Comparison of ENCODE assay signal across 12 cellular contexts in the genomic region with DNA sequence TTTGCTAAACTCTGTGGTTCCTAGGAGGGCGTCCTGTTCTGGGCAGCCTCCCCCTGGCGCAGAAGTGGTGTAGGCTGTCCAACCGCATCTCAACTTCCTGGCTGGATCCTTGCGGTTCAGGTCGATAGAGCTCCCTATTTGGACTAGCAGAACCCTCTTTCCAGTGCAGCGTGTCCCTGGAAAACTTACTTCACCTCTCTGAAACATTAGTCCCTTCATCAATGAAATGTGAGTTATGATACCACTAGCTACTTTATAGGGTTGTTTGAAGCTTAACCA. TPM values are rescaled to one million over a fixed set of nuclear protein-coding genes. Genes with fewer than 3 reads are reported as not detected.
DNase-seq lines count a peak whose midpoint lies in the region; ATAC-seq, FAIRE-seq and TF ChIP-seq lines count a peak whose summit lies in the region.
"Had no signal": no experiment of that assay in that cellular context is flagged by ENCODE, and none has a peak within 500 bp of the region (broad histone marks: within the 10 kb centered on the region; RNA-seq: fewer than 3 reads in every experiment).

No MANE protein-coding gene starts in this region.

- no peak overlapping the region for H2BK120ac ChIP-seq in H1 (replicated peaks; ENCODE audit: low read depth, low read length)

- no peak overlapping the region for H2BK20ac ChIP-seq in H1 (ENCODE audit: low read length)

- peaks cover 11 to 21% of the 10 kb centered on the region in 2 donors for H3K4me1 Mint-ChIP-seq in natural killer cell

- H2AFZ ChIP-seq in H1 (ENCODE audit: low read length) = peak overlapping the region; percentile 85

- no peak for TF ChIP-seq EP300 in H1 (IDR thresholded peaks at IDR 0.05; ENCODE audit: borderline replicate concordance in 1 of 2, low read depth in 2 of 2, low read length in 2 of 2)

- no peak overlapping the region for H3K23ac ChIP-seq in H1 (ENCODE audit: insufficient read length)

- H3K14ac ChIP-seq in H1 (ENCODE audit: insufficient read length) = no peak overlapping the region

- H2BK12ac ChIP-seq in H1 (ENCODE audit: low read depth, low read length) = 0 out of 2 replicates have a peak overlapping the region, but pooled peaks have one; percentile 7

- POLR2A ChIA-PET in AG04449 (lab: Yijun Ruan, JAX) = interaction anchor here (0.6 kb wide), 1 partner anchor 483 kb away, joined by 3 read pairs; no protein-coding TSS in a partner anchor
- POLR2A ChIA-PET in H1 (lab: Charles Lee; ENCODE audit: partially characterized antibody) = interaction anchor here (0.6 to 0.9 kb wide), 2 partner anchors 10 to 144 kb away, joined by 3 read pairs; no protein-coding TSS in a partner anchor

- FAIRE-seq in H1 (lab: Jason Lieb, UNC) = no peak
- FAIRE-seq: GM18507 had no signal

- H3K23me2 ChIP-seq in H1 (ENCODE audit: low read depth, low read length) = peaks cover 13% of the 10 kb centered on the region; the same call in 1 of the 2 replicates

- 21% methylated on average over 6 of the region's 6 CpGs; no CpG with 5 or more reads in 1 of the 2 experiments for WGBS in H1 (ENCODE audit: extremely low coverage in 1 of 2, insufficient coverage in 1 of 2, insufficient read length in 1 of 2, insufficient replicate concordance in 2 of 2, low coverage in 1 of 2, low lambda C conversion rate in 2 of 2, missing lambda C conversion rate in 1 of 2), 2 experiments

- CTCF ChIA-PET in AG04449 (lab: Yijun Ruan, JAX) = interaction anchor here (1.0 to 2.3 kb wide), 3 partner anchors 10 to 656 kb away, joined by 3 to 9 read pairs (median 3); a partner anchor contains a TSS
- CTCF ChIA-PET in H1 (lab: Charles Lee; ENCODE audit: partially characterized antibody) = interaction anchor here (0.8 to 3.3 kb wide), 9 partner anchors 9 to 406 kb away, joined by 3 to 15 read pairs (median 5); no protein-coding TSS in a partner anchor

- H4K5ac ChIP-seq in H1 (ENCODE audit: insufficient read length, low read depth, low read length) = no peak overlapping the region

- TF ChIP-seq POLR2A in H1 (IDR thresholded peaks at IDR 0.05; ENCODE audit: control extremely low read depth in 1 of 2, low read depth in 2 of 2, low read length in 2 of 2) = no peak

- no peak overlapping the region for H3K27ac ChIP-seq in H1 (ENCODE audit: low read depth, low read length)

- H2BK15ac ChIP-seq in H1 (ENCODE audit: low read length) = 0 out of 2 replicates have a peak overlapping the region, but pooled peaks have one; percentile 53

- peaks cover 0 to 7% (median 5%) of the 10 kb centered on the region in 4 experiments; a peak in 5 of 7 replicates for H3K4me1 ChIP-seq in H1 (replicated peaks in 1 of 4; ENCODE audit: control insufficient read depth in 3 of 4, insufficient read depth in 4 of 4, low read length in 3 of 4)

- no peak overlapping the region for H3K18ac ChIP-seq in H1 (ENCODE audit: extremely low read depth, low read length)

- TF ChIP-seq RAD21 in H1 (IDR thresholded peaks at IDR 0.05 in 1 of 2, conservative IDR thresholded peaks at IDR 0.05 in 1 of 2; ENCODE audit: low read depth in 2 of 2, low read length in 2 of 2) = no peak

- H3K9ac ChIP-seq in H1 (replicated peaks in 1 of 4; ENCODE audit: extremely low read depth in 1 of 4, low read depth in 3 of 4, low read length in 3 of 4) = no peak overlapping the region; a peak in 2 of 7 replicates

- H3K27ac Mint-ChIP-seq in natural killer cell = no peak overlapping the region

- no peaks in the 10 kb centered on the region for H3K9me3 ChIP-seq in H1 (ENCODE audit: insufficient read depth in 2 of 2, low read depth in 1 of 2, low read length in 1 of 2)

- peak overlapping the region; percentile 87 for H3K4me3 Mint-ChIP-seq in natural killer cell

- H3K4ac ChIP-seq in H1 (replicated peaks; ENCODE audit: insufficient read length, low read depth, low read length) = no peak overlapping the region

- H4K8ac ChIP-seq in H1 (ENCODE audit: extremely low read depth, insufficient read depth, low read length) = no peak overlapping the region

- H3K79me1 ChIP-seq in H1 (ENCODE audit: low read depth, low read length) = no peaks in the 10 kb centered on the region

- no peak overlapping the region for H2AK5ac ChIP-seq in H1 (ENCODE audit: low read depth, low read length)

- H4K20me1 ChIP-seq in H1 (replicated peaks in 1 of 2; ENCODE audit: control insufficient read depth in 1 of 2, insufficient read depth in 2 of 2, low read length in 2 of 2) = peaks cover 3 to 4% of the 10 kb centered on the region in 2 experiments

- no peak overlapping the region for H3K56ac ChIP-seq in H1 (replicated peaks; ENCODE audit: insufficient read length, low read depth, low read length)

- H3K36me3 ChIP-seq in H7 (replicated peaks; ENCODE audit: control insufficient read depth, insufficient read depth, low read length) = no peaks in the 10 kb centered on the region
- H3K36me3 ChIP-seq in H1 (ENCODE audit: control insufficient read depth in 2 of 4, insufficient read depth in 4 of 4, low read length in 3 of 4) = no peaks in the 10 kb centered on the region

- H4K91ac ChIP-seq in H1 (replicated peaks; ENCODE audit: insufficient read length, low read length) = no peak overlapping the region

- intact Hi-C loops in natural killer cell (cut with micrococcal nuclease) = no loop called here

- H3K9me3 Mint-ChIP-seq in natural killer cell = no peaks in the 10 kb centered on the region

- no peak overlapping the region for H2BK5ac ChIP-seq in H1 (ENCODE audit: low read depth, low read length)

- H3K36me3 Mint-ChIP-seq in natural killer cell = no peaks in the 10 kb centered on the region

- peak overlapping the region; percentile 65 for H3K4me3 ChIP-seq in AG04449 (ENCODE audit: low read depth, low read length)
- peak overlapping the region; percentile 61; the same call in 1 of the 2 replicates for H3K4me3 ChIP-seq in H7 (ENCODE audit: insufficient read depth, low read depth, low read length)
- H3K4me3 ChIP-seq in H1 (ENCODE audit: extremely low read depth in 1 of 4, insufficient read depth in 2 of 4, low read depth in 3 of 4, low read length in 4 of 4) = peak overlapping the region; percentile 29 to 70 (median 58); a peak in 7 of 8 replicates

- H3K79me2 ChIP-seq in H1 (ENCODE audit: control insufficient read depth in 1 of 2, insufficient read depth in 2 of 2, low read length in 2 of 2) = no peaks in the 10 kb centered on the region

- peak overlapping the region; percentile 62 to 97 for H3K4me2 ChIP-seq in H1 (ENCODE audit: insufficient read depth in 1 of 2, low read depth in 2 of 2, low read length in 2 of 2)

- ATAC-seq in natural killer cell = no peak
- ATAC-seq: left colon had no signal

- peaks cover 30% of the 10 kb centered on the region for H3K27me3 ChIP-seq in H7 (ENCODE audit: control insufficient read depth, insufficient read depth, low read length)
- peaks cover 15 to 35% (median 24%) of the 10 kb centered on the region in 4 experiments for H3K27me3 ChIP-seq in H1 (replicated peaks in 1 of 4; ENCODE audit: control insufficient read depth in 3 of 4, extremely low read depth in 1 of 4, insufficient read depth in 3 of 4, low read length in 3 of 4)

- no peak for DNase-seq in AG04449 (ENCODE audit: low read depth, low spot score)
- DNase-seq in H7 = peak; percentile 30
- DNase-seq in H1 (ENCODE audit: low read depth in 1 of 2, low spot score in 2 of 2) = no peak
- no peak for DNase-seq in natural killer cell
- no peak for DNase-seq in NCI-H446 treated with DMSO at 0.1 percent for 48 hours (lab: John Stamatoyannopoulos, UW)
- DNase-seq in GM19238 (ENCODE audit: insufficient read length, low spot score) = no peak
- no peak for DNase-seq in activated CD4-positive, alpha-beta T cell treated with anti-CD3 and anti-CD28 coated beads, Interleukin-2, amount 50 U/mL, for 1 hour
- no peak for DNase-seq in activated CD4-positive, alpha-beta T cell treated with anti-CD3 and anti-CD28 coated beads, Interleukin-2, amount 50 U/mL, for 4 hours
- DNase-seq: Calu3, T-helper 1 cell had no signal

- TF ChIP-seq CTCF in AG04449 (IDR thresholded peaks at IDR 0.05; ENCODE audit: insufficient read depth, low read length, missing control alignments) (no peak), H1 (IDR thresholded peaks at IDR 0.05; ENCODE audit: control extremely low read depth in 1 of 3, insufficient read depth in 1 of 3, low read depth in 1 of 3, low read length in 3 of 3) (no peak), natural killer cell (IDR thresholded peaks at IDR 0.05) (no peak)

- H3K27me3 Mint-ChIP-seq in natural killer cell (ENCODE audit: low read depth in 2 of 2) = peaks cover 31 to 37% of the 10 kb centered on the region in 2 donors

TF ChIP-seq in H1, 55 proteins besides CTCF, POLR2A, EP300 and RAD21 (continues in another document):
- TF ChIP-seq EZH2 (IDR thresholded peaks at IDR 0.05; ENCODE audit: low read depth, low read length, severe bottlenecking) = peak; percentile 12
- TF ChIP-seq SRF (IDR thresholded peaks at IDR 0.05; ENCODE audit: low read depth, low read length) = no peak
- TF ChIP-seq KDM5A (IDR thresholded peaks at IDR 0.05; ENCODE audit: low read length) = no peak
- no peak for TF ChIP-seq HDAC6 (IDR thresholded peaks at IDR 0.05; ENCODE audit: low read depth, low read length)

RNA-seq across cellular contexts. Expression of a gene that starts 1.1 kb away (rescaled TPM):
- 2.4 and 2.8 TPM in 2 replicates for total RNA-seq in H7 (2014; rRNA removed; shearing (Covaris generic))
- total RNA-seq in H1 (2021; fragmentation: NEBNext Ultra II Directional; extraction: Animal tissue kit (Norgen Biotek cat#: 25700)) = 2.5 and 2.6 TPM in 2 replicates
- polyA plus RNA-seq in H1 (2011; rRNA removed) = 1.7 and 2.3 TPM in 2 replicates
- 1.9 TPM for polyA plus RNA-seq in H1 (2011; cell fraction: cytosol; rRNA removed)
- 2.7 TPM for polyA plus RNA-seq in H1 (2011; cell fraction: nucleus; rRNA removed)
- 1.8 to 3.3 TPM (median 2.5 TPM) in 4 replicates for polyA plus RNA-seq in H1 (2012, experiment 1 of 2)
- polyA plus RNA-seq in H1 (2012, experiment 2 of 2) = 2.0 TPM
- 1.3 TPM for polyA plus RNA-seq in H1 (2013, experiment 1 of 2)
- 1.2 TPM for polyA plus RNA-seq in H1 (2013, experiment 2 of 2)
- polyA minus RNA-seq in H1 (2011; rRNA and poly(A)+ RNA removed) = 3.7 and 4.7 TPM in 2 replicates
- 1.4 TPM for polyA minus RNA-seq in H1 (2011; cell fraction: cytosol; rRNA and poly(A)+ RNA removed)
- polyA minus RNA-seq in H1 (2011; cell fraction: nucleus; rRNA and poly(A)+ RNA removed) = 4.0 TPM
- under 1 TPM in 2 of 3 donors, not detected in 1; 0.32 to 0.33 TPM for total RNA-seq in natural killer cell
- total RNA-seq: Calu3 had no signal

RNA-seq across cellular contexts. Expression of a gene that starts 33.1 kb away (rescaled TPM):
- total RNA-seq in H7 (2014; rRNA removed; shearing (Covaris generic)) = 1.5 and 3.5 TPM in 2 replicates
- 8.1 and 9.8 TPM in 2 replicates for total RNA-seq in H1 (2021; fragmentation: NEBNext Ultra II Directional; extraction: Animal tissue kit (Norgen Biotek cat#: 25700))
- 8.0 and 8.6 TPM in 2 replicates for polyA plus RNA-seq in H1 (2011; rRNA removed)
- polyA plus RNA-seq in H1 (2011; cell fraction: cytosol; rRNA removed) = 8.3 TPM
- 5.9 TPM for polyA plus RNA-seq in H1 (2011; cell fraction: nucleus; rRNA removed)
- polyA plus RNA-seq in H1 (2012, experiment 1 of 2) = 4.8 to 7.0 TPM (median 5.5 TPM) in 4 replicates
- 5.9 TPM for polyA plus RNA-seq in H1 (2012, experiment 2 of 2)
- polyA plus RNA-seq in H1 (2013, experiment 1 of 2) = 17.4 TPM
- 21.8 TPM for polyA plus RNA-seq in H1 (2013, experiment 2 of 2)
- polyA minus RNA-seq in H1 (2011; rRNA and poly(A)+ RNA removed) = 2.1 and 4.4 TPM in 2 replicates
- polyA minus RNA-seq in H1 (2011; cell fraction: cytosol; rRNA and poly(A)+ RNA removed) = 3.5 TPM
- 0.90 TPM for polyA minus RNA-seq in H1 (2011; cell fraction: nucleus; rRNA and poly(A)+ RNA removed)
- total RNA-seq in natural killer cell = 1 to 10 TPM in 2 of 3 donors, under 1 TPM in 1; 1.00 to 4.4 (median 1.9) TPM
- total RNA-seq: Calu3 had no signal
